ENCODE assay signal across 12 cellular contexts in genomic region chr2:208285853-208286252, GRCh38.
"Had no signal": no experiment of that assay in that cellular context is flagged by ENCODE, and none has a peak within 500 bp of the region (broad histone marks: within the 10 kb centered on the region; RNA-seq: fewer than 3 reads in every experiment).

No MANE protein-coding gene starts in this region.

- DNase-seq: activated CD4-positive, alpha-beta memory T cell treated with anti-CD3 and anti-CD28 coated beads for 36 hours; activated CD4-positive, alpha-beta T cell treated with anti-CD3 and anti-CD28 coated beads for 1 hour; activated T-cell treated with anti-CD3 and anti-CD28 coated beads, Interleukin-2, amount 50 U/mL, for 72 hours; foreskin keratinocyte; left ventricle myocardium superior; mesendoderm; pancreas; T-helper 1 cell; thyroid gland had no signal

- H3K9me3 ChIP-seq: ascending aorta, pancreas, thyroid gland had no signal

- H3K4me3 ChIP-seq: ascending aorta, neural progenitor cell, pancreas, skin epidermis, thyroid gland had no signal

- H3K27ac ChIP-seq: ascending aorta, foreskin keratinocyte, neural progenitor cell, pancreas, skin epidermis, thyroid gland had no signal

- ATAC-seq: activated T-cell treated with anti-CD3 and anti-CD28 coated beads, Interleukin-2, amount 50 U/mL, for 72 hours; foreskin keratinocyte; left ventricle myocardium superior; pancreas had no signal

- H3K4me1 ChIP-seq: ascending aorta, foreskin keratinocyte, neural progenitor cell had no signal

- H3K27me3 ChIP-seq: ascending aorta, foreskin keratinocyte, neural progenitor cell, pancreas, thyroid gland had no signal
